ENCODE assay signal across 25 cellular contexts in genomic region chr4:5472166-5472565, GRCh38.
"Had no signal": no experiment of that assay in that cellular context is flagged by ENCODE, and none has a peak within 500 bp of the region (broad histone marks: within the 10 kb centered on the region; RNA-seq: fewer than 3 reads in every experiment).

No MANE protein-coding gene starts in this region.

- H3K4me1 ChIP-seq: gastrocnemius medialis, parathyroid adenoma, psoas muscle, right atrium auricular region, testis, transverse colon, vagina had no signal

- H3K4me3 Mint-ChIP-seq: activated T-cell treated with anti-CD3 and anti-CD28 coated beads, Interleukin-2, amount 50 U/mL, for 4 hours; activated T-helper 17 cell treated with anti-CD3 and anti-CD28 coated beads, Interleukin-2, amount 50 U/mL, for 72 hours; naive B cell; nephron progenitor cell had no signal

- H3K4me2 ChIP-seq: hepatocyte had no signal

- H3K9me3 ChIP-seq: gastrocnemius medialis, neutrophil, psoas muscle, right atrium auricular region, testis, transverse colon, vagina had no signal

- H3K4me1 Mint-ChIP-seq: activated T-helper 17 cell treated with anti-CD3 and anti-CD28 coated beads, Interleukin-2, amount 50 U/mL, for 72 hours; nephron progenitor cell had no signal

- H3K36me3 Mint-ChIP-seq: naive B cell had no signal

- H3K27ac Mint-ChIP-seq: activated T-helper 17 cell treated with anti-CD3 and anti-CD28 coated beads, Interleukin-2, amount 50 U/mL, for 72 hours; naive B cell; nephron progenitor cell had no signal

- H3K27me3 Mint-ChIP-seq: naive B cell had no signal

- H3K36me3 ChIP-seq: gastrocnemius medialis, neutrophil, right atrium auricular region, transverse colon, vagina had no signal

- DNase-seq: activated CD4-positive, alpha-beta T cell treated with anti-CD3 and anti-CD28 coated beads for 4 hours; activated CD4-positive, alpha-beta T cell treated with anti-CD3 and anti-CD28 coated beads, Interleukin-2, amount 50 U/mL, for 48 hours; activated gamma-delta T cell treated with Interleukin-2 at 50 U/mL for 16 hours; activated naive CD4-positive, alpha-beta T cell treated with anti-CD3 and anti-CD28 coated beads, Interleukin-2, amount 50 U/mL, for 16 hours; activated T-cell treated with anti-CD3 and anti-CD28 coated beads, Interleukin-2, amount 50 U/mL, for 4 hours; amygdala; central memory CD4-positive, alpha-beta T cell; effector CD8-positive, alpha-beta T cell; gastrocnemius medialis; glutamatergic neuron; left cardiac atrium; left ventricle myocardium superior; naive B cell; nephron progenitor cell; psoas muscle; stimulated activated CD4-positive, alpha-beta T cell treated with anti-CD3 and anti-CD28 coated beads, Interleukin-4, amount 100 ng/mL, for 1 hour; stimulated activated naive CD8-positive, alpha-beta T cell treated with anti-CD3 and anti-CD28 coated beads, Interleukin-15, Interleukin-2, amounts not matched to agents 100 U/mL and 50 U/mL, for 24 hours; testis; transverse colon had no signal

- H3K9me3 Mint-ChIP-seq: activated T-cell treated with anti-CD3 and anti-CD28 coated beads, Interleukin-2, amount 50 U/mL, for 4 hours; activated T-helper 17 cell treated with anti-CD3 and anti-CD28 coated beads, Interleukin-2, amount 50 U/mL, for 72 hours; nephron progenitor cell had no signal

- H3K4me3 ChIP-seq: gastrocnemius medialis, hepatocyte, psoas muscle, right atrium auricular region, testis, transverse colon, vagina had no signal

- H3K27me3 ChIP-seq: gastrocnemius medialis, hepatocyte, neutrophil, right atrium auricular region, testis, transverse colon, vagina had no signal

- ATAC-seq: activated T-cell treated with anti-CD3 and anti-CD28 coated beads, Interleukin-2, amount 50 U/mL, for 4 hours; activated T-helper 17 cell treated with anti-CD3 and anti-CD28 coated beads, Interleukin-2, amount 50 U/mL, for 72 hours; gastrocnemius medialis; left cardiac atrium; left ventricle myocardium superior; psoas muscle; stimulated activated naive CD8-positive, alpha-beta T cell treated with anti-CD3 and anti-CD28 coated beads, Interleukin-15, Interleukin-2, amounts not matched to agents 100 U/mL and 50 U/mL, for 24 hours had no signal

- H3K27ac ChIP-seq: gastrocnemius medialis, hepatocyte, neutrophil, parathyroid adenoma, psoas muscle, right atrium auricular region, testis, transverse colon, vagina had no signal

- H3K9ac ChIP-seq: parathyroid adenoma had no signal
